ENCODE assay signal across 8 cellular contexts in the genomic region with DNA sequence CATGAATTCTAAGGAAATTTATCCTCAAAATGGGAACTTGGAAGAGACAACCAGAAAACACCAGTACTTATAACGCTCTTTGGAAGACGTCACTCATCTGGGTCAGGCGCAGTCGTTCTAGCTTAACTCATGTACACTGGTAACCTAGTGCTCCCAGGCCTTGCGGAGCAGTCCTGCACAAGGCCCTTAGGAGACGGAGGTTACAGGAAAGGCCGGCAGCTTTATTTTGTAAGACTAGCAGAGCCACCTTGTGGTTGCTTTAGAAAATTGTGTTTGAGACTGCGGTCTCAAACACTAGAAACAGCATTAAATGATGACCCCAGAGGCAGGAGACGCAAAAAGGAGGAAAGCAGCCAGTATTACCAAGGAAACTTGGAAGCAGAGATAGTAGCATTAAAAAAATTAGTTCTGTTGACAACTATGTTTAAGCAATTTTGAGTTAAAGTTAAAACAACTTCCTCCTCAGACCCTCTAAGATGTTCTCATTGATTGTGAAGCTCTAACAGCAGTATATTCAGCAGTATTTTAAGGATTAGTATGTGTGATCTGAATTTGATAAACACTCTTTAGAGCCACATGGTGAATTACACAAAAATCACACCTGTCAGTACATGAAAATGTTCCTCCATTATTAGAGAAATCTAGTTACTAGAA.
DNase-seq lines count a peak whose midpoint lies in the region; ATAC-seq and TF ChIP-seq lines count a peak whose summit lies in the region.

No MANE protein-coding gene starts in this region.

- no peak overlapping the region for H3K27ac Mint-ChIP-seq in natural killer cell treated with Interleukin-12 subunit alpha and Interleukin-12 subunit beta and Interleukin-15 and Interleukin-18, amount 100 ng/mL, for 72 hours
- no peak overlapping the region for H3K27ac Mint-ChIP-seq in natural killer cell

- H3K36me3 ChIP-seq in SJCRH30, result no peaks in the 10 kb centered on the region

- no peak for TF ChIP-seq CTCF in natural killer cell (IDR thresholded peaks at IDR 0.05)
- TF ChIP-seq CTCF in epithelial cell of proximal tubule (conservative IDR thresholded peaks at IDR 0.05; ENCODE audit: low read depth, low read length), result peak; percentile 73

- H3K4me1 Mint-ChIP-seq in natural killer cell treated with Interleukin-12 subunit alpha and Interleukin-12 subunit beta and Interleukin-15 and Interleukin-18, amount 100 ng/mL, for 72 hours (ENCODE audit: low read depth in 2 of 2), result peaks cover 7 to 8% of the 10 kb centered on the region in 2 donors
- peaks cover 5 to 8% of the 10 kb centered on the region in 2 donors for H3K4me1 Mint-ChIP-seq in natural killer cell

- H3K27me3 ChIP-seq in SJCRH30, result no peaks in the 10 kb centered on the region

- H3K9me3 ChIP-seq in SJCRH30 (replicated peaks), result 0 out of 2 replicates have a peak, but pooled peaks cover 3% of the 10 kb centered on the region

- no peaks in the 10 kb centered on the region for H3K9me3 Mint-ChIP-seq in natural killer cell treated with Interleukin-12 subunit alpha and Interleukin-12 subunit beta and Interleukin-15 and Interleukin-18, amount 100 ng/mL, for 72 hours
- no peaks in the 10 kb centered on the region for H3K9me3 Mint-ChIP-seq in natural killer cell

- DNase-seq in natural killer cell treated with Interleukin-12 subunit alpha and Interleukin-12 subunit beta and Interleukin-15 and Interleukin-18, amount 100 ng/mL, for 72 hours (ENCODE audit: low spot score), result no peak
- DNase-seq in natural killer cell, result no peak
- DNase-seq in NCI-H1048 (lab: John Stamatoyannopoulos, UW), result peak; percentile 9
- DNase-seq in SJCRH30, result peak; percentile 65 to 82
- peak; percentile 44 for DNase-seq in epithelial cell of proximal tubule (ENCODE audit: low read depth)
- peak; percentile 59 for DNase-seq in mucosa of gallbladder (ENCODE audit: low spot score)

- no peaks in the 10 kb centered on the region for H3K36me3 Mint-ChIP-seq in natural killer cell treated with Interleukin-12 subunit alpha and Interleukin-12 subunit beta and Interleukin-15 and Interleukin-18, amount 100 ng/mL, for 72 hours
- peaks cover 7% of the 10 kb centered on the region for H3K36me3 Mint-ChIP-seq in natural killer cell

- no peak overlapping the region for H3K27ac ChIP-seq in SJCRH30

- no peaks in the 10 kb centered on the region for H3K4me1 ChIP-seq in SJCRH30

- peak overlapping the region; percentile 26 for H3K4me3 Mint-ChIP-seq in natural killer cell treated with Interleukin-12 subunit alpha and Interleukin-12 subunit beta and Interleukin-15 and Interleukin-18, amount 100 ng/mL, for 72 hours
- H3K4me3 Mint-ChIP-seq in natural killer cell, result no peak overlapping the region

- peaks cover 31 to 40% of the 10 kb centered on the region in 2 donors for H3K27me3 Mint-ChIP-seq in natural killer cell treated with Interleukin-12 subunit alpha and Interleukin-12 subunit beta and Interleukin-15 and Interleukin-18, amount 100 ng/mL, for 72 hours
- peaks cover 1 to 37% of the 10 kb centered on the region in 2 donors for H3K27me3 Mint-ChIP-seq in natural killer cell (ENCODE audit: low read depth in 2 of 2)

- ATAC-seq in natural killer cell treated with Interleukin-12 subunit alpha and Interleukin-12 subunit beta and Interleukin-15 and Interleukin-18, amount 100 ng/mL, for 72 hours, result no peak
- ATAC-seq in natural killer cell (no peak), GM21447 (IDR thresholded peaks at IDR 0.05; ENCODE audit: unreplicated experiment) (no peak), HG03139 (IDR thresholded peaks at IDR 0.05; ENCODE audit: unreplicated experiment) (no peak)

- intact Hi-C loops in natural killer cell (cut with micrococcal nuclease), result no loop called here

- no peak overlapping the region for H3K4me3 ChIP-seq in SJCRH30
- H3K4me3 ChIP-seq in epithelial cell of proximal tubule (ENCODE audit: low read depth, low read length), result no peak overlapping the region

Comparison
In these comparisons a context has a peak if more than half of its experiments do, and no peak if none do; other contexts are left out.
1. DNase-seq: peak in NCI-H1048 (single experiment), SJCRH30 (2 of 2), epithelial cell of proximal tubule (single experiment) and mucosa of gallbladder (single experiment); none in natural killer cell treated with Interleukin-12 subunit alpha and Interleukin-12 subunit beta and Interleukin-15 and Interleukin-18, amount 100 ng/mL, for 72 hours (single experiment) and natural killer cell (single experiment).